ENCODE assay signal across 8 cellular contexts in genomic region chrX:48937065-48937907, GRCh38. TPM values are rescaled to one million over a fixed set of nuclear protein-coding genes. Genes with fewer than 3 reads are reported as not detected.
DNase-seq lines count a peak whose midpoint lies in the region; ATAC-seq lines count a peak whose summit lies in the region.

No MANE protein-coding gene starts in this region.

- peak; percentile 76 to 97 (median 93) for DNase-seq in T-cell
- DNase-seq in activated naive CD8-positive, alpha-beta T cell treated with anti-CD3 and anti-CD28 coated beads, Interleukin-2, amount 10 ng/mL, durations not matched to agents 7 days and 5 days, result peak; percentile 83
- DNase-seq in memory B cell (ENCODE audit: low spot score in 2 of 2), result peak; percentile 72 to 75
- DNase-seq in stimulated activated naive CD4-positive, alpha-beta T cell (lab: John Stamatoyannopoulos, UW), result peak; percentile 77 to 94 (median 86)
- DNase-seq in AG20443 (ENCODE audit: low spot score), result no peak
- no peak for DNase-seq in HuH-7.5 (ENCODE audit: low spot score)

- H3K4me3 Mint-ChIP-seq in T-cell (peak overlapping the region; percentile 70 to 84 (median 76)), memory B cell (peak overlapping the region; percentile 83)
- H3K4me3 Mint-ChIP-seq in activated naive CD8-positive, alpha-beta T cell treated with anti-CD3 and anti-CD28 coated beads, Interleukin-2, amount 10 ng/mL, durations not matched to agents 7 days and 5 days, result peak overlapping the region; percentile 78

- CTCF ChIA-PET in T-cell (lab: Charles Lee), result interaction anchor here (0.7 to 1.9 kb wide), 17 partner anchors 9 to 398 kb away, joined by 3 to 10 read pairs (median 4); partner anchors contain the start of genes OTUD5 (in 1 of the 2), PQBP1 (in 1 of the 2), RBM3 (in 1 of the 2) and SLC35A2 (in 1 of the 2)

- POLR2A ChIA-PET in T-cell (lab: Charles Lee), result interaction anchor here (0.5 to 1.9 kb wide), 14 partner anchors 10 to 945 kb away, joined by 3 to 10 read pairs (median 4); partner anchors contain the start of genes GRIPAP1 (in 1 of the 2), PQBP1 (in 1 of the 2), SLC35A2 (in 1 of the 2) and TIMM17B (in 1 of the 2)
- POLR2A ChIA-PET in activated naive CD8-positive, alpha-beta T cell treated with anti-CD3 and anti-CD28 coated beads, Interleukin-2, amount 10 ng/mL, durations not matched to agents 7 days and 5 days (lab: Charles Lee), result interaction anchor here (0.6 to 7.2 kb wide), 12 partner anchors 15 to 261 kb away, joined by 3 to 51 read pairs (median 4); partner anchors contain the start of genes GRIPAP1, OTUD5, PIM2 and PQBP1

- peak overlapping the region; percentile 92 to 99 for H3K27ac Mint-ChIP-seq in T-cell
- peak overlapping the region; percentile 96 for H3K27ac Mint-ChIP-seq in activated naive CD8-positive, alpha-beta T cell treated with anti-CD3 and anti-CD28 coated beads, Interleukin-2, amount 10 ng/mL, durations not matched to agents 7 days and 5 days
- peak overlapping the region; percentile 99 for H3K27ac Mint-ChIP-seq in memory B cell

- peak; percentile 64 for ATAC-seq in GM18909 (IDR thresholded peaks at IDR 0.05; ENCODE audit: poor library complexity, unreplicated experiment)
- peak; percentile 58 for ATAC-seq in HG03066 (IDR thresholded peaks at IDR 0.05; ENCODE audit: low read depth, unreplicated experiment)
- peak; percentile 70 to 82 (median 78) for ATAC-seq in T-cell (replicated peaks in 1 of 4)
- peak; percentile 83 for ATAC-seq in activated naive CD8-positive, alpha-beta T cell treated with anti-CD3 and anti-CD28 coated beads, Interleukin-2, amount 10 ng/mL, durations not matched to agents 7 days and 5 days (ENCODE audit: low read depth)
- ATAC-seq in memory B cell (ENCODE audit: low read depth), result peak; percentile 60

- H3K27me3 Mint-ChIP-seq in T-cell (no peaks in the 10 kb centered on the region), memory B cell (no peaks in the 10 kb centered on the region)
- H3K27me3 Mint-ChIP-seq in activated naive CD8-positive, alpha-beta T cell treated with anti-CD3 and anti-CD28 coated beads, Interleukin-2, amount 10 ng/mL, durations not matched to agents 7 days and 5 days, result no peaks in the 10 kb centered on the region

- H3K4me1 Mint-ChIP-seq in T-cell (peaks cover 87% of the 10 kb centered on the region in 3 donors), memory B cell (peaks cover 51% of the 10 kb centered on the region)
- H3K4me1 Mint-ChIP-seq in activated naive CD8-positive, alpha-beta T cell treated with anti-CD3 and anti-CD28 coated beads, Interleukin-2, amount 10 ng/mL, durations not matched to agents 7 days and 5 days, result peaks cover 57% of the 10 kb centered on the region

- H3K9me3 Mint-ChIP-seq in T-cell (no peaks in the 10 kb centered on the region), memory B cell (no peaks in the 10 kb centered on the region)
- H3K9me3 Mint-ChIP-seq in activated naive CD8-positive, alpha-beta T cell treated with anti-CD3 and anti-CD28 coated beads, Interleukin-2, amount 10 ng/mL, durations not matched to agents 7 days and 5 days, result no peaks in the 10 kb centered on the region

- H3K36me3 Mint-ChIP-seq in T-cell (peaks cover 26% of the 10 kb centered on the region), memory B cell (peaks cover 9% of the 10 kb centered on the region)
- peaks cover 39% of the 10 kb centered on the region for H3K36me3 Mint-ChIP-seq in activated naive CD8-positive, alpha-beta T cell treated with anti-CD3 and anti-CD28 coated beads, Interleukin-2, amount 10 ng/mL, durations not matched to agents 7 days and 5 days

RNA-seq across cellular contexts. Expression of gene PIM2, which starts 18.5 kb away (rescaled TPM):
- total RNA-seq in T-cell, result 100 to 1,000 TPM; 152 to 325 (median 160) TPM
- total RNA-seq in activated naive CD8-positive, alpha-beta T cell treated with anti-CD3 and anti-CD28 coated beads, Interleukin-2, amount 10 ng/mL, durations not matched to agents 7 days and 5 days, result 10 to 100 TPM; 63.1 to 63.2 TPM

RNA-seq across cellular contexts. Expression of gene OTUD5, which starts 20.1 kb away (rescaled TPM):
- total RNA-seq in T-cell, result 10 to 100 TPM; 87.2 to 92.5 (median 89.7) TPM
- total RNA-seq in activated naive CD8-positive, alpha-beta T cell treated with anti-CD3 and anti-CD28 coated beads, Interleukin-2, amount 10 ng/mL, durations not matched to agents 7 days and 5 days, result 10 to 100 TPM; 60.7 to 62.4 TPM

RNA-seq across cellular contexts. Expression of gene SLC35A2, which starts 25.8 kb away (rescaled TPM):
- total RNA-seq in T-cell, result 10 to 100 TPM; 14.2 to 35.1 (median 16.2) TPM
- 10 to 100 TPM; 12.7 to 14.1 TPM for total RNA-seq in activated naive CD8-positive, alpha-beta T cell treated with anti-CD3 and anti-CD28 coated beads, Interleukin-2, amount 10 ng/mL, durations not matched to agents 7 days and 5 days

RNA-seq across cellular contexts. Expression of gene KCND1, which starts 34.4 kb away (rescaled TPM):
- total RNA-seq in T-cell, result 1 to 10 TPM in 4 of 5 donors, under 1 TPM in 1; 0.85 to 3.7 (median 2.6) TPM
- 1 to 10 TPM; 5.6 to 5.9 TPM for total RNA-seq in activated naive CD8-positive, alpha-beta T cell treated with anti-CD3 and anti-CD28 coated beads, Interleukin-2, amount 10 ng/mL, durations not matched to agents 7 days and 5 days

RNA-seq across cellular contexts. Expression of gene PQBP1, which starts 39.6 kb away (rescaled TPM):
- 10 to 100 TPM; 62.5 to 79.5 (median 73.9) TPM for total RNA-seq in T-cell
- 10 to 100 TPM; 58.2 to 61.0 TPM for total RNA-seq in activated naive CD8-positive, alpha-beta T cell treated with anti-CD3 and anti-CD28 coated beads, Interleukin-2, amount 10 ng/mL, durations not matched to agents 7 days and 5 days

Comparison
In these comparisons a context has a peak if more than half of its experiments do, and no peak if none do; other contexts are left out.
1. DNase-seq: peak in T-cell (34 of 34), activated naive CD8-positive, alpha-beta T cell treated with anti-CD3 and anti-CD28 coated beads, Interleukin-2, amount 10 ng/mL, durations not matched to agents 7 days and 5 days (single experiment), memory B cell (2 of 2) and stimulated activated naive CD4-positive, alpha-beta T cell (6 of 6); none in AG20443 (single experiment) and HuH-7.5 (single experiment).
2. Peak in every context shown above with its lines, with median percentiles within 50 percentile points of each other: ATAC-seq, H3K27ac Mint-ChIP-seq and H3K4me3 Mint-ChIP-seq.